ENCODE assay signal across 25 cellular contexts in genomic region chr3:57872606-57873005, GRCh38.
"Had no signal": no experiment of that assay in that cellular context is flagged by ENCODE, and none has a peak within 500 bp of the region (broad histone marks: within the 10 kb centered on the region; RNA-seq: fewer than 3 reads in every experiment).

No MANE protein-coding gene starts in this region.

- H3K9me3 ChIP-seq: breast epithelium, SJCRH30 had no signal

- H3K36me3 ChIP-seq: breast epithelium, SJCRH30 had no signal

- H3K27ac ChIP-seq: breast epithelium, SJCRH30 had no signal

- H3K4me3 ChIP-seq: breast epithelium, SJCRH30 had no signal

- ATAC-seq: activated CD8-positive, alpha-beta T cell treated with anti-CD3 and anti-CD28 coated beads, Interleukin-2, amount 10 ng/mL, durations not matched to agents 7 days and 5 days; Panc1 had no signal

- H3K4me1 ChIP-seq: breast epithelium, SJCRH30 had no signal

- DNase-seq: activated CD4-positive, alpha-beta T cell treated with anti-CD3 and anti-CD28 coated beads for 48 hours; activated CD4-positive, alpha-beta T cell treated with anti-CD3 and anti-CD28 coated beads, Interleukin-2, amount 50 U/mL, for 4 hours; activated CD4-positive, CD25-positive, alpha-beta regulatory T cell treated with anti-CD3 and anti-CD28 coated beads, Interleukin-2, amount 50 U/mL, for 72 hours; activated CD8-positive, alpha-beta memory T cell treated with anti-CD3 and anti-CD28 coated beads, Interleukin-2, amount 50 U/mL, for 48 hours; activated CD8-positive, alpha-beta T cell treated with anti-CD3 and anti-CD28 coated beads, Interleukin-2, amount 10 ng/mL, durations not matched to agents 7 days and 5 days; activated naive CD4-positive, alpha-beta T cell treated with anti-CD3 and anti-CD28 coated beads, Interleukin-2, amount 50 U/mL, for 16 hours; activated naive CD8-positive, alpha-beta T cell treated with anti-CD3 and anti-CD28 coated beads, Interleukin-2, amount 10 ng/mL, durations not matched to agents 7 days and 5 days; activated T-cell treated with anti-CD3 and anti-CD28 coated beads, Interleukin-2, amount 50 U/mL, for 1 hour; amygdala; caudate nucleus; KG1; NCI-H1105; NCI-H1436; NCI-H1694 treated with DMSO at 0.1 percent for 48 hours; NCI-H2029 treated with DMSO at 0.1 percent for 48 hours; NCI-H345; NCI-H510A; NCI-H526 treated with DMSO at 0.1 percent for 48 hours; NK-92 treated with Interleukin-12 subunit alpha and Interleukin-12 subunit beta, amount 100 ng/mL, for 24 hours; OCI-M1; Right ventricle myocardium superior; RPMI8226; SJCRH30 had no signal

- H3K27me3 ChIP-seq: breast epithelium, SJCRH30 had no signal
